11 cellular contexts compared by ENCODE assay signal in genomic region chr1:72435025-72435424, GRCh38.
DNase-seq lines count a peak whose midpoint lies in the region; ATAC-seq and TF ChIP-seq lines count a peak whose summit lies in the region.
"Had no signal": no experiment of that assay in that cellular context is flagged by ENCODE, and none has a peak within 500 bp of the region (broad histone marks: within the 10 kb centered on the region; RNA-seq: fewer than 3 reads in every experiment).

No MANE protein-coding gene starts in this region.

- H3K27me3 Mint-ChIP-seq in stimulated activated naive CD8-positive, alpha-beta T cell treated with anti-CD3 and anti-CD28 coated beads, Interleukin-15, amount 100 ng/mL, for 72 hours = no peaks in the 10 kb centered on the region
- no peaks in the 10 kb centered on the region for H3K27me3 Mint-ChIP-seq in stimulated activated naive B cell treated with anti-CD40 and anti-IgM and Interleukin-4, amounts not matched to agents 10 μg/mL and 1 μg/mL and 100 μg/mL, for 72 hours
- no peaks in the 10 kb centered on the region for H3K27me3 Mint-ChIP-seq in Caco-2 (ENCODE audit: insufficient read depth, unreplicated experiment)
- H3K27me3 Mint-ChIP-seq: stimulated activated naive CD8-positive, alpha-beta T cell treated with anti-CD3 and anti-CD28 coated beads, Interleukin-15, Interleukin-2, amounts not matched to agents 100 ng/mL and 50 ng/mL, for 24 hours had no signal

- H3K4me3 ChIP-seq in Caco-2 (ENCODE audit: low read depth, low read length) = no peak overlapping the region

- no TSS peak for BruUV-seq in Caco-2 (replicated peaks; lab: Mats Ljungman, UMichigan)

- H3K36me3 Mint-ChIP-seq in stimulated activated naive B cell treated with anti-CD40 and anti-IgM and Interleukin-4, amounts not matched to agents 10 μg/mL and 1 μg/mL and 100 μg/mL, for 72 hours = no peaks in the 10 kb centered on the region
- no peaks in the 10 kb centered on the region for H3K36me3 Mint-ChIP-seq in Caco-2 (ENCODE audit: insufficient read depth, unreplicated experiment)

- no peak overlapping the region for H3K4me3 Mint-ChIP-seq in stimulated activated naive CD8-positive, alpha-beta T cell treated with anti-CD3 and anti-CD28 coated beads, Interleukin-15, amount 100 ng/mL, for 72 hours
- no peak overlapping the region for H3K4me3 Mint-ChIP-seq in stimulated activated naive B cell treated with anti-CD40 and anti-IgM and Interleukin-4, amounts not matched to agents 10 μg/mL and 1 μg/mL and 100 μg/mL, for 72 hours
- no peak overlapping the region for H3K4me3 Mint-ChIP-seq in Caco-2 (ENCODE audit: unreplicated experiment)
- H3K4me3 Mint-ChIP-seq: H9; stimulated activated naive CD8-positive, alpha-beta T cell treated with anti-CD3 and anti-CD28 coated beads, Interleukin-15, Interleukin-2, amounts not matched to agents 100 ng/mL and 50 ng/mL, for 24 hours had no signal

- peak; percentile 40 for ATAC-seq in stimulated activated naive CD8-positive, alpha-beta T cell treated with anti-CD3 and anti-CD28 coated beads, Interleukin-15, amount 100 ng/mL, for 72 hours
- ATAC-seq in stimulated activated naive CD8-positive, alpha-beta T cell treated with anti-CD3 and anti-CD28 coated beads, Interleukin-15, Interleukin-2, amounts not matched to agents 100 U/mL and 50 U/mL, for 24 hours = no peak
- ATAC-seq in HG03378 (IDR thresholded peaks at IDR 0.05; ENCODE audit: unreplicated experiment) (peak; percentile 69), HG02870 (IDR thresholded peaks at IDR 0.05; ENCODE audit: unreplicated experiment) (no peak), Right ventricle myocardium inferior (no peak)
- peak; percentile 67 to 70 for ATAC-seq in stimulated activated naive B cell treated with anti-CD40 and anti-IgM and Interleukin-4, amounts not matched to agents 10 μg/mL and 1 μg/mL and 100 μg/mL, for 72 hours (replicated peaks)

- no peaks in the 10 kb centered on the region for H3K36me3 ChIP-seq in Caco-2 (ENCODE audit: control insufficient read depth, insufficient read depth, low read length)

- TF ChIP-seq CTCF in Caco-2 (IDR thresholded peaks at IDR 0.05; ENCODE audit: insufficient read depth in 1 of 2, low read depth in 1 of 2, low read length in 1 of 2, severe bottlenecking in 1 of 2, unreplicated experiment in 1 of 2) = no peak

- CTCF ChIA-PET in Caco-2 (lab: Charles Lee) = no interaction called here

- no peak for DNase-seq in stimulated activated naive CD8-positive, alpha-beta T cell treated with anti-CD3 and anti-CD28 coated beads, Interleukin-15, amount 100 ng/mL, for 72 hours
- no peak for DNase-seq in stimulated activated naive CD8-positive, alpha-beta T cell treated with anti-CD3 and anti-CD28 coated beads, Interleukin-15, Interleukin-2, amounts not matched to agents 100 U/mL and 50 U/mL, for 24 hours
- DNase-seq in astrocyte of the hippocampus (ENCODE audit: low read depth, low spot score) (peak; percentile 39), Caco-2 (no peak), Right ventricle myocardium inferior (ENCODE audit: missing footprints) (no peak)
- no peak for DNase-seq in stimulated activated naive B cell treated with anti-CD40 and anti-IgM and Interleukin-4, amounts not matched to agents 10 μg/mL and 1 μg/mL and 100 μg/mL, for 72 hours
- DNase-seq: H9, NCI-H82 had no signal

- POLR2A ChIA-PET in Caco-2 (lab: Charles Lee) = no interaction called here

- H3K4me1 Mint-ChIP-seq in stimulated activated naive CD8-positive, alpha-beta T cell treated with anti-CD3 and anti-CD28 coated beads, Interleukin-15, amount 100 ng/mL, for 72 hours = no peaks in the 10 kb centered on the region
- peaks cover 12 to 13% of the 10 kb centered on the region in 2 donors for H3K4me1 Mint-ChIP-seq in stimulated activated naive B cell treated with anti-CD40 and anti-IgM and Interleukin-4, amounts not matched to agents 10 μg/mL and 1 μg/mL and 100 μg/mL, for 72 hours
- H3K4me1 Mint-ChIP-seq in Caco-2 (ENCODE audit: low read depth, unreplicated experiment) = no peaks in the 10 kb centered on the region
- H3K4me1 Mint-ChIP-seq: H9 had no signal

- H3K9me3 Mint-ChIP-seq in stimulated activated naive CD8-positive, alpha-beta T cell treated with anti-CD3 and anti-CD28 coated beads, Interleukin-15, amount 100 ng/mL, for 72 hours = peaks cover 0 to 5% of the 10 kb centered on the region in 2 donors
- H3K9me3 Mint-ChIP-seq in stimulated activated naive B cell treated with anti-CD40 and anti-IgM and Interleukin-4, amounts not matched to agents 10 μg/mL and 1 μg/mL and 100 μg/mL, for 72 hours = peaks cover 2 to 3% of the 10 kb centered on the region in 2 donors
- H3K9me3 Mint-ChIP-seq in Caco-2 (ENCODE audit: unreplicated experiment) = no peaks in the 10 kb centered on the region
- H3K9me3 Mint-ChIP-seq: H9 had no signal

- H3K27me3 ChIP-seq in Caco-2 (replicated peaks; ENCODE audit: control insufficient read depth, insufficient read depth, low read length) = no peaks in the 10 kb centered on the region

- no peaks in the 10 kb centered on the region for H3K9me3 ChIP-seq in Caco-2

- intact Hi-C loops in Caco-2 (cut with micrococcal nuclease; ENCODE audit: unreplicated experiment) (no loop called here), Right ventricle myocardium inferior (cut with DNase I) (no loop called here)

- no peaks in the 10 kb centered on the region for H3K4me1 ChIP-seq in Caco-2

- H3K27ac Mint-ChIP-seq in stimulated activated naive CD8-positive, alpha-beta T cell treated with anti-CD3 and anti-CD28 coated beads, Interleukin-15, amount 100 ng/mL, for 72 hours = no peak overlapping the region
- no peak overlapping the region for H3K27ac Mint-ChIP-seq in stimulated activated naive B cell treated with anti-CD40 and anti-IgM and Interleukin-4, amounts not matched to agents 10 μg/mL and 1 μg/mL and 100 μg/mL, for 72 hours
- no peak overlapping the region for H3K27ac Mint-ChIP-seq in Caco-2 (ENCODE audit: unreplicated experiment)
- H3K27ac Mint-ChIP-seq: H9; stimulated activated naive CD8-positive, alpha-beta T cell treated with anti-CD3 and anti-CD28 coated beads, Interleukin-15, Interleukin-2, amounts not matched to agents 100 ng/mL and 50 ng/mL, for 24 hours had no signal

Comparison
In these comparisons a context has a peak if more than half of its experiments do, and no peak if none do; other contexts are left out.
1. ATAC-seq: peak in stimulated activated naive CD8-positive, alpha-beta T cell treated with anti-CD3 and anti-CD28 coated beads, Interleukin-15, amount 100 ng/mL, for 72 hours (single experiment), HG03378 (single experiment) and stimulated activated naive B cell treated with anti-CD40 and anti-IgM and Interleukin-4, amounts not matched to agents 10 μg/mL and 1 μg/mL and 100 μg/mL, for 72 hours (2 of 2); none in stimulated activated naive CD8-positive, alpha-beta T cell treated with anti-CD3 and anti-CD28 coated beads, Interleukin-15, Interleukin-2, amounts not matched to agents 100 U/mL and 50 U/mL, for 24 hours (single experiment), HG02870 (single experiment) and Right ventricle myocardium inferior (single experiment).